15 cellular contexts compared by ENCODE assay signal in genomic region chr1:64584479-64584878, GRCh38.
DNase-seq lines count a peak whose midpoint lies in the region; ATAC-seq and TF ChIP-seq lines count a peak whose summit lies in the region.
"Had no signal": no experiment of that assay in that cellular context is flagged by ENCODE, and none has a peak within 500 bp of the region (broad histone marks: within the 10 kb centered on the region; RNA-seq: fewer than 3 reads in every experiment).

No MANE protein-coding gene starts in this region.

- H3K4me2 ChIP-seq in OCI-LY7 (ENCODE audit: low read length) = no peak overlapping the region

- no peaks in the 10 kb centered on the region for H3K79me2 ChIP-seq in OCI-LY7 (ENCODE audit: insufficient read depth, low read depth, low read length)

- CTCF ChIA-PET in activated CD8-positive, alpha-beta T cell treated with anti-CD3 and anti-CD28 coated beads for 36 hours (lab: Charles Lee) = interaction anchor here (1.0 to 1.1 kb wide), 2 partner anchors 10 to 17 kb away, joined by 3 read pairs; no protein-coding TSS in a partner anchor
- CTCF ChIA-PET in activated CD8-positive, alpha-beta T cell treated with anti-CD3 and anti-CD28 coated beads, Interleukin-2, amount 10 ng/mL, durations not matched to agents 7 days and 5 days (lab: Charles Lee) = interaction anchor here (1.0 kb wide), 1 partner anchor 9 kb away, joined by 3 read pairs; no protein-coding TSS in a partner anchor
- CTCF ChIA-PET in OCI-LY7 (lab: Charles Lee; ENCODE audit: unreplicated experiment) = no interaction called here

- no peak overlapping the region for H3K27ac ChIP-seq in OCI-LY7 (ENCODE audit: low read depth, low read length, poor library complexity, severe bottlenecking)
- H3K27ac ChIP-seq: epithelial cell of prostate, testis had no signal

- ATAC-seq in activated CD8-positive, alpha-beta T cell treated with anti-CD3 and anti-CD28 coated beads for 36 hours = no peak
- no peak for ATAC-seq in activated CD8-positive, alpha-beta T cell treated with anti-CD3 and anti-CD28 coated beads, Interleukin-2, amount 10 ng/mL, durations not matched to agents 7 days and 5 days
- ATAC-seq in GM21526 (IDR thresholded peaks at IDR 0.05; ENCODE audit: low FRiP score, unreplicated experiment) (no peak), GM19324 (IDR thresholded peaks at IDR 0.05; ENCODE audit: low FRiP score, unreplicated experiment) (no peak), GM18907 (IDR thresholded peaks at IDR 0.05; ENCODE audit: unreplicated experiment) (no peak)
- ATAC-seq: GM12878 had no signal

- no peaks in the 10 kb centered on the region for H3K9me3 ChIP-seq in OCI-LY7 (ENCODE audit: low read length)
- H3K9me3 ChIP-seq: testis had no signal

- H3K4me1 Mint-ChIP-seq in activated CD8-positive, alpha-beta T cell treated with anti-CD3 and anti-CD28 coated beads for 36 hours (ENCODE audit: low read depth) = peaks cover 8% of the 10 kb centered on the region
- peaks cover 9% of the 10 kb centered on the region for H3K4me1 Mint-ChIP-seq in activated CD8-positive, alpha-beta T cell treated with anti-CD3 and anti-CD28 coated beads, Interleukin-2, amount 10 ng/mL, durations not matched to agents 7 days and 5 days (ENCODE audit: low read depth)
- peaks cover 9% of the 10 kb centered on the region for H3K4me1 Mint-ChIP-seq in type B pancreatic cell (ENCODE audit: unreplicated experiment)

- no peak overlapping the region for H3K4me3 ChIP-seq in OCI-LY7 (ENCODE audit: low read depth, low read length, poor library complexity, severe bottlenecking)
- no peak overlapping the region for H3K4me3 ChIP-seq in epithelial cell of esophagus (ENCODE audit: low read length)
- H3K4me3 ChIP-seq: GM12878, testis had no signal

- TF ChIP-seq CTCF in activated CD8-positive, alpha-beta T cell treated with anti-CD3 and anti-CD28 coated beads for 36 hours (IDR thresholded peaks at IDR 0.05) = peak; percentile 46
- peak; percentile 36; the same call in 1 of the 2 replicates for TF ChIP-seq CTCF in OCI-LY7 (conservative IDR thresholded peaks at IDR 0.05; ENCODE audit: low read length)
- peak; percentile 71 for TF ChIP-seq CTCF in epithelial cell of esophagus (IDR thresholded peaks at IDR 0.05; ENCODE audit: insufficient read depth, low read depth, low read length, missing control alignments)
- TF ChIP-seq CTCF in type B pancreatic cell (conservative IDR thresholded peaks at IDR 0.05) = peak; percentile 41

- no peaks in the 10 kb centered on the region for H3K27me3 Mint-ChIP-seq in activated CD8-positive, alpha-beta T cell treated with anti-CD3 and anti-CD28 coated beads for 36 hours
- H3K27me3 Mint-ChIP-seq in activated CD8-positive, alpha-beta T cell treated with anti-CD3 and anti-CD28 coated beads, Interleukin-2, amount 10 ng/mL, durations not matched to agents 7 days and 5 days (ENCODE audit: low read depth) = no peaks in the 10 kb centered on the region
- no peaks in the 10 kb centered on the region for H3K27me3 Mint-ChIP-seq in type B pancreatic cell

- BruUV-seq in OCI-LY7 (replicated peaks; lab: Mats Ljungman, UMichigan) = no TSS peak

- H4K20me1 ChIP-seq in OCI-LY7 (ENCODE audit: insufficient read depth, low read length) = no peaks in the 10 kb centered on the region

- no peak for DNase-seq in activated CD8-positive, alpha-beta T cell treated with anti-CD3 and anti-CD28 coated beads for 36 hours
- no peak for DNase-seq in activated CD8-positive, alpha-beta T cell treated with anti-CD3 and anti-CD28 coated beads, Interleukin-2, amount 10 ng/mL, durations not matched to agents 7 days and 5 days
- DNase-seq in OCI-LY7 (ENCODE audit: low spot score) (no peak), epithelial cell of esophagus (ENCODE audit: low read depth) (peak; percentile 42), type B pancreatic cell (ENCODE audit: extremely low spot score, unreplicated experiment) (no peak)
- DNase-seq: mesendoderm, MV-4-11, NCI-H2227 treated with DMSO at 0.1 percent for 48 hours, RPMI8226, testis had no signal

- POLR2A ChIA-PET in activated CD8-positive, alpha-beta T cell treated with anti-CD3 and anti-CD28 coated beads for 36 hours (lab: Charles Lee) = no interaction called here
- POLR2A ChIA-PET in activated CD8-positive, alpha-beta T cell treated with anti-CD3 and anti-CD28 coated beads, Interleukin-2, amount 10 ng/mL, durations not matched to agents 7 days and 5 days (lab: Charles Lee) = no interaction called here
- POLR2A ChIA-PET in OCI-LY7 (lab: Charles Lee) = interaction anchor here (0.7 kb wide), 1 partner anchor 12 kb away, joined by 3 read pairs; no protein-coding TSS in a partner anchor

- H3K36me3 ChIP-seq in OCI-LY7 (ENCODE audit: insufficient read depth, low read length) = no peaks in the 10 kb centered on the region

- no peak overlapping the region for H3K27ac Mint-ChIP-seq in activated CD8-positive, alpha-beta T cell treated with anti-CD3 and anti-CD28 coated beads for 36 hours
- H3K27ac Mint-ChIP-seq in activated CD8-positive, alpha-beta T cell treated with anti-CD3 and anti-CD28 coated beads, Interleukin-2, amount 10 ng/mL, durations not matched to agents 7 days and 5 days = no peak overlapping the region
- H3K27ac Mint-ChIP-seq in type B pancreatic cell = no peak overlapping the region

- H2AFZ ChIP-seq in OCI-LY7 (ENCODE audit: low read length) = no peak overlapping the region

- H3K36me3 Mint-ChIP-seq in activated CD8-positive, alpha-beta T cell treated with anti-CD3 and anti-CD28 coated beads for 36 hours (ENCODE audit: low read depth) = no peaks in the 10 kb centered on the region
- no peaks in the 10 kb centered on the region for H3K36me3 Mint-ChIP-seq in activated CD8-positive, alpha-beta T cell treated with anti-CD3 and anti-CD28 coated beads, Interleukin-2, amount 10 ng/mL, durations not matched to agents 7 days and 5 days (ENCODE audit: low read depth)
- H3K36me3 Mint-ChIP-seq in type B pancreatic cell = peaks cover 23% of the 10 kb centered on the region

- no peaks in the 10 kb centered on the region for H3K9me3 Mint-ChIP-seq in activated CD8-positive, alpha-beta T cell treated with anti-CD3 and anti-CD28 coated beads for 36 hours
- no peaks in the 10 kb centered on the region for H3K9me3 Mint-ChIP-seq in activated CD8-positive, alpha-beta T cell treated with anti-CD3 and anti-CD28 coated beads, Interleukin-2, amount 10 ng/mL, durations not matched to agents 7 days and 5 days (ENCODE audit: insufficient read depth)
- H3K9me3 Mint-ChIP-seq in type B pancreatic cell = no peaks in the 10 kb centered on the region

- intact Hi-C loops in activated CD8-positive, alpha-beta T cell treated with anti-CD3 and anti-CD28 coated beads for 36 hours (cut with micrococcal nuclease) = no loop called here
- intact Hi-C loops in OCI-LY7 (cut with micrococcal nuclease; ENCODE audit: unreplicated experiment) = no loop called here

- H3K4me3 Mint-ChIP-seq in activated CD8-positive, alpha-beta T cell treated with anti-CD3 and anti-CD28 coated beads for 36 hours = no peak overlapping the region
- H3K4me3 Mint-ChIP-seq in activated CD8-positive, alpha-beta T cell treated with anti-CD3 and anti-CD28 coated beads, Interleukin-2, amount 10 ng/mL, durations not matched to agents 7 days and 5 days = no peak overlapping the region
- H3K4me3 Mint-ChIP-seq in type B pancreatic cell = no peak overlapping the region

- H3K9me2 ChIP-seq in OCI-LY7 (ENCODE audit: insufficient read depth, low read length) = no peaks in the 10 kb centered on the region

- H3K4me1 ChIP-seq in OCI-LY7 (ENCODE audit: insufficient read depth, low read length, poor library complexity, severe bottlenecking) = no peaks in the 10 kb centered on the region
- H3K4me1 ChIP-seq: testis had no signal
